Comparison of ENCODE assay signal across 8 cellular contexts in genomic region chr14:29783556-29783955, GRCh38.
"Had no signal": no experiment of that assay in that cellular context is flagged by ENCODE, and none has a peak within 500 bp of the region (broad histone marks: within the 10 kb centered on the region; RNA-seq: fewer than 3 reads in every experiment).

No MANE protein-coding gene starts in this region.

- FAIRE-seq: H1, H54, HepG2 had no signal

- H3K36me3 Mint-ChIP-seq: IgD-negative memory B cell had no signal

- H3K27me3 Mint-ChIP-seq: IgD-negative memory B cell had no signal

- H3K27ac ChIP-seq: HL-60 had no signal

- H3K4me2 ChIP-seq: GM23338 had no signal

- H3K4me3 Mint-ChIP-seq: GM23338, H9, IgD-negative memory B cell had no signal

- H2AFZ ChIP-seq: GM23338 had no signal

- DNase-seq: H9, HCEC 1CT had no signal

- H3K27ac Mint-ChIP-seq: GM23338, H9, IgD-negative memory B cell had no signal

- H3K4me3 ChIP-seq: GM23338 had no signal

- ATAC-seq: GM23338, HepG2 had no signal
